9 cellular contexts compared by ENCODE assay signal in genomic region chr2:46700435-46700834, GRCh38. TPM values are rescaled to one million over a fixed set of nuclear protein-coding genes. Genes with fewer than 3 reads are reported as not detected.
A peak's percentile ranks its signal among the peaks of the same experiment; 100 is the strongest.
DNase-seq lines count a peak whose midpoint lies in the region; ATAC-seq and TF ChIP-seq lines count a peak whose summit lies in the region.
"Had no signal": no experiment of that assay in that cellular context is flagged by ENCODE, and none has a peak within 500 bp of the region (broad histone marks: within the 10 kb centered on the region; RNA-seq: fewer than 3 reads in every experiment).

No MANE protein-coding gene starts in this region.

- H3K9ac ChIP-seq in OCI-LY1 (ENCODE audit: low read length) = no peak overlapping the region; the same call in 1 of the 2 replicates
- H3K9ac ChIP-seq in duodenal mucosa (ENCODE audit: low read depth in 1 of 2, low read length in 2 of 2) = no peak overlapping the region
- H3K9ac ChIP-seq in neural progenitor cell = peak overlapping the region; percentile 64

- H3K36me3 Mint-ChIP-seq in CD4-positive, alpha-beta memory T cell = peaks cover 0 to 10% of the 10 kb centered on the region in 2 donors
- peaks cover 3% of the 10 kb centered on the region for H3K36me3 Mint-ChIP-seq in neural progenitor cell

- no peaks in the 10 kb centered on the region for H3K9me2 ChIP-seq in OCI-LY1 (ENCODE audit: low read depth, low read length)

- peaks cover 27% of the 10 kb centered on the region for H3K4me1 ChIP-seq in CD4-positive, alpha-beta memory T cell (ENCODE audit: insufficient read depth, low read length)
- H3K4me1 ChIP-seq in OCI-LY1 (ENCODE audit: insufficient read depth, low read length, severe bottlenecking) (peaks cover 17% of the 10 kb centered on the region), duodenal mucosa (ENCODE audit: control insufficient read depth in 1 of 2, insufficient read depth in 2 of 2, low read length in 2 of 2) (peaks cover 7 to 12% of the 10 kb centered on the region in 2 donors), neural progenitor cell (peaks cover 32% of the 10 kb centered on the region)

- H3K79me2 ChIP-seq in OCI-LY1 (ENCODE audit: insufficient read depth, low read length) (no peaks in the 10 kb centered on the region), neural progenitor cell (ENCODE audit: low read depth) (peaks cover 61% of the 10 kb centered on the region)

- H3K9me3 ChIP-seq in CD4-positive, alpha-beta memory T cell (ENCODE audit: control insufficient read depth in 1 of 2, low read length in 2 of 2) = no peaks in the 10 kb centered on the region
- H3K9me3 ChIP-seq in OCI-LY1 (ENCODE audit: low read length) (no peaks in the 10 kb centered on the region), duodenal mucosa (ENCODE audit: control insufficient read depth in 1 of 2, low read length in 2 of 2) (no peaks in the 10 kb centered on the region), neural progenitor cell (ENCODE audit: low read depth) (no peaks in the 10 kb centered on the region)

- H3K36me3 ChIP-seq in CD4-positive, alpha-beta memory T cell (ENCODE audit: insufficient read depth, low read length) = no peaks in the 10 kb centered on the region
- H3K36me3 ChIP-seq in OCI-LY1 (ENCODE audit: insufficient read depth, low read length) (no peaks in the 10 kb centered on the region), duodenal mucosa (ENCODE audit: control insufficient read depth in 1 of 2, insufficient read depth in 2 of 2, low read length in 2 of 2) (no peaks in the 10 kb centered on the region), neural progenitor cell (no peaks in the 10 kb centered on the region)

- TF ChIP-seq CTCF in OCI-LY1 (IDR thresholded peaks at IDR 0.05; ENCODE audit: low read length) (no peak), neural progenitor cell (IDR thresholded peaks at IDR 0.05) (no peak)

- H3F3A ChIP-seq in OCI-LY1 (ENCODE audit: insufficient read depth, low read length) = 0 out of 2 replicates have a peak, but pooled peaks cover 5% of the 10 kb centered on the region
- no peaks in the 10 kb centered on the region for H3F3A ChIP-seq in neural progenitor cell (ENCODE audit: low read depth)

- ATAC-seq in HG03039 (IDR thresholded peaks at IDR 0.05; ENCODE audit: unreplicated experiment) = no peak
- no peak for ATAC-seq in HG02970 (IDR thresholded peaks at IDR 0.05; ENCODE audit: low FRiP score, unreplicated experiment)

- H3K4me2 ChIP-seq in OCI-LY1 (ENCODE audit: low read length) (peak overlapping the region; percentile 93), neural progenitor cell (peak overlapping the region; percentile 80)

- no peaks in the 10 kb centered on the region for H3K27me3 Mint-ChIP-seq in CD4-positive, alpha-beta memory T cell
- peaks cover 3% of the 10 kb centered on the region for H3K27me3 Mint-ChIP-seq in neural progenitor cell (ENCODE audit: insufficient read depth, low read depth)

- H3K4me3 ChIP-seq in CD4-positive, alpha-beta memory T cell (ENCODE audit: low read length in 2 of 2) = no peak overlapping the region
- H3K4me3 ChIP-seq in OCI-LY1 (ENCODE audit: low read depth, low read length, poor library complexity, severe bottlenecking) (peak overlapping the region; percentile 69), duodenal mucosa (ENCODE audit: low read depth in 1 of 2, low read length in 2 of 2) (peak overlapping the region; percentile 71 to 89), neural progenitor cell (peak overlapping the region; percentile 84)

- H3K4me3 Mint-ChIP-seq in CD4-positive, alpha-beta memory T cell = peak overlapping the region; percentile 92 to 96 (median 95)
- H3K4me3 Mint-ChIP-seq in neural progenitor cell = peak overlapping the region; percentile 100

- H3K27ac ChIP-seq in CD4-positive, alpha-beta memory T cell (ENCODE audit: low read depth, low read length) = no peak overlapping the region
- H3K27ac ChIP-seq in OCI-LY1 (ENCODE audit: low read depth, low read length, poor library complexity, severe bottlenecking) (no peak overlapping the region), duodenal mucosa (ENCODE audit: low read depth, low read length) (no peak overlapping the region), neural progenitor cell (no peak overlapping the region)

- POLR2A ChIA-PET in CD4-positive, alpha-beta memory T cell (lab: Charles Lee; ENCODE audit: partially characterized antibody) = no interaction called here

- H3K9me3 Mint-ChIP-seq in CD4-positive, alpha-beta memory T cell = peaks cover 0 to 2% (median 0%) of the 10 kb centered on the region in 8 donors
- H3K9me3 Mint-ChIP-seq in neural progenitor cell = peaks cover 2% of the 10 kb centered on the region

- peak overlapping the region; percentile 28 to 97 (median 95) for H3K27ac Mint-ChIP-seq in CD4-positive, alpha-beta memory T cell
- no peak overlapping the region for H3K27ac Mint-ChIP-seq in neural progenitor cell

- peaks cover 41 to 65% (median 56%) of the 10 kb centered on the region in 4 donors for H3K4me1 Mint-ChIP-seq in CD4-positive, alpha-beta memory T cell
- peaks cover 16% of the 10 kb centered on the region for H3K4me1 Mint-ChIP-seq in neural progenitor cell

- no peaks in the 10 kb centered on the region for H3K27me3 ChIP-seq in CD4-positive, alpha-beta memory T cell (ENCODE audit: insufficient read depth, low read length)
- H3K27me3 ChIP-seq in OCI-LY1 (ENCODE audit: insufficient read depth, low read length) (peaks cover 3% of the 10 kb centered on the region; the same call in 1 of the 2 replicates), duodenal mucosa (ENCODE audit: control insufficient read depth in 1 of 2, insufficient read depth in 2 of 2, low read length in 2 of 2) (no peaks in the 10 kb centered on the region), neural progenitor cell (no peaks in the 10 kb centered on the region)

- H2AFZ ChIP-seq in OCI-LY1 (ENCODE audit: low read length) (no peak overlapping the region), neural progenitor cell (replicated peaks) (no peak overlapping the region)

- DNase-seq in CD4-positive, alpha-beta memory T cell = no peak
- DNase-seq in neural progenitor cell (ENCODE audit: low spot score) (no peak), DMS53 (lab: John Stamatoyannopoulos, UW) (no peak), globus pallidus (ENCODE audit: low spot score) (no peak)
- DNase-seq: islet precursor cell had no signal

- intact Hi-C loops in CD4-positive, alpha-beta memory T cell (cut with micrococcal nuclease) = no loop called here

- CTCF ChIA-PET in CD4-positive, alpha-beta memory T cell (lab: Charles Lee; ENCODE audit: partially characterized antibody) = no interaction called here

- H4K20me1 ChIP-seq in OCI-LY1 (ENCODE audit: insufficient read depth, low read length) (no peaks in the 10 kb centered on the region), neural progenitor cell (ENCODE audit: low read depth) (peaks cover 51% of the 10 kb centered on the region)

RNA-seq across cellular contexts. Expression of gene SOCS5, which starts 1.3 kb away (rescaled TPM):
- 10 to 100 TPM; 13.3 to 13.6 TPM for total RNA-seq in CD4-positive, alpha-beta memory T cell
- 1 to 10 TPM; 4.0 to 5.1 TPM for polyA plus RNA-seq in CD4-positive, alpha-beta memory T cell
- 22.1 and 26.6 TPM in 2 replicates for total RNA-seq in neural progenitor cell (ENCODE audit: low replicate concordance)

Comparison
In these comparisons a context has a peak if more than half of its experiments do, and no peak if none do; other contexts are left out.
1. H3K4me3 ChIP-seq: peak in OCI-LY1 (single experiment), duodenal mucosa (2 of 2) and neural progenitor cell (single experiment); none in CD4-positive, alpha-beta memory T cell (0 of 2).